ENCODE assay signal across 22 cellular contexts in the genomic region with DNA sequence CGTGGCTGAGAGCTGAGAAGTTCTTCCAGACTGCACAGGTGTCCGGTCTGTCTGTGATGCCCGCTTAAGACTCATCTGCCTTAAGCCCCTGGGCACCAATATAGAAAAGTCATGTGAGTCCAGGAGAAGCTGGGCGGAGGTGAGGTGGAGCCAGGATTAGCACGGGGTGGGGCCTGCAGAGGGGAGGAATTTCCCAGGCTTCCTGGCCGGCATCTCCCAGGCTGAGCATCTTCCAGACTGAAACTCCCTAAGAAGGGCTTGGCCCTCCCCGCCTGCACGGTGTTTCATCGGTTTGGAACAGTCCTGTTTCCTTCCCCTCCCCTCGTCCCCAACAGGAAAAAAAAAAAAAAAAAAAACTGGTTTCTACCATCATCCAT.
DNase-seq lines count a peak whose midpoint lies in the region; TF ChIP-seq lines count a peak whose summit lies in the region.
"Had no signal": no experiment of that assay in that cellular context is flagged by ENCODE, and none has a peak within 500 bp of the region (broad histone marks: within the 10 kb centered on the region; RNA-seq: fewer than 3 reads in every experiment).

No MANE protein-coding gene starts in this region.

- no CpG with 5 or more reads among the region's 10 CpGs for WGBS in neuronal stem cell (ENCODE audit: extremely low coverage in 2 of 2, insufficient read length in 2 of 2, insufficient replicate concordance in 1 of 2), 2 donors

- CTCF ChIA-PET in HEK293 (lab: Yijun Ruan, JAX) = interaction anchor here (0.8 kb wide), 1 partner anchor 524 kb away, joined by 4 read pairs; no protein-coding TSS in a partner anchor

- H3K14ac ChIP-seq in neuronal stem cell (ENCODE audit: low read length) = peak overlapping the region; percentile 41

- intact Hi-C loops in head of caudate nucleus (cut with DNase I) = no loop called here

- H2BK15ac ChIP-seq in neuronal stem cell (ENCODE audit: low read length) = no peak overlapping the region

- H2BK5ac ChIP-seq in neuronal stem cell (ENCODE audit: low read length) = no peak overlapping the region

- no peak overlapping the region for H3K9ac ChIP-seq in neuronal stem cell (ENCODE audit: low read depth, low read length, poor library complexity)
- H3K9ac ChIP-seq: neural progenitor cell had no signal

- H4K91ac ChIP-seq in neuronal stem cell (ENCODE audit: low read depth, low read length, poor library complexity) = no peak overlapping the region

- no peak overlapping the region for H3K4me3 ChIP-seq in HEK293 (ENCODE audit: low read depth, low read length)
- H3K4me3 ChIP-seq in neuronal stem cell (ENCODE audit: low read length in 2 of 2) = no peak overlapping the region
- no peak overlapping the region for H3K4me3 ChIP-seq in brain microvascular endothelial cell (ENCODE audit: low read depth, low read length)
- H3K4me3 ChIP-seq: neural progenitor cell, sigmoid colon, SJSA1, upper lobe of right lung had no signal

- H3K4ac ChIP-seq in neuronal stem cell (ENCODE audit: low read length) = no peak overlapping the region

- H2BK12ac ChIP-seq in neuronal stem cell (ENCODE audit: low read length) = no peak overlapping the region

- peak overlapping the region; percentile 38 for H3K18ac ChIP-seq in neuronal stem cell (ENCODE audit: low read length)

- in situ Hi-C loops in brain microvascular endothelial cell (cut with HindIII; ENCODE audit: low pct_ligation_motif_present, low sequenced_read_pairs) = no loop called here

- H3K4me1 ChIP-seq in HEK293 (ENCODE audit: control insufficient read depth, insufficient read depth, low read length) (no peaks in the 10 kb centered on the region), neuronal stem cell (ENCODE audit: control insufficient read depth in 2 of 2, insufficient read depth in 1 of 2, low read depth in 1 of 2, low read length in 2 of 2) (peaks cover 0 to 11% of the 10 kb centered on the region in 2 donors)
- H3K4me1 ChIP-seq: SJSA1, upper lobe of right lung had no signal

- no peaks in the 10 kb centered on the region for H3K79me1 ChIP-seq in neuronal stem cell (ENCODE audit: low read depth, low read length)

- no peaks in the 10 kb centered on the region for H3K27me3 ChIP-seq in neuronal stem cell (ENCODE audit: control insufficient read depth in 3 of 3, insufficient read depth in 3 of 3, low read depth in 1 of 3, low read length in 3 of 3)
- no peaks in the 10 kb centered on the region for H3K27me3 ChIP-seq in brain microvascular endothelial cell (replicated peaks)
- H3K27me3 ChIP-seq: neural progenitor cell, sigmoid colon, SJSA1, upper lobe of right lung had no signal

- no peak for TF ChIP-seq CTCF in HEK293 (tag by site-specific recombination; IDR thresholded peaks at IDR 0.05)
- no peak for TF ChIP-seq CTCF in brain microvascular endothelial cell (IDR thresholded peaks at IDR 0.05; ENCODE audit: low read depth, low read length, missing control alignments)

- DNase-seq in EH (ENCODE audit: low read depth) (peak; percentile 32), cerebellar cortex (ENCODE audit: low spot score) (peak; percentile 18), neuronal stem cell (ENCODE audit: low spot score) (no peak), brain microvascular endothelial cell (no peak), head of caudate nucleus (no peak)
- no peak for DNase-seq in stimulated activated CD4-positive, alpha-beta T cell treated with anti-CD3 and anti-CD28 coated beads, Interleukin-12 subunit alpha, Interleukin-12 subunit beta, amount 100 ng/mL, for 4 hours
- DNase-seq: activated CD4-positive, alpha-beta memory T cell treated with anti-CD3 and anti-CD28 coated beads, Interleukin-2, amount 10 ng/mL, durations not matched to agents 7 days and 5 days; activated CD8-positive, alpha-beta memory T cell treated with anti-CD3 and anti-CD28 coated beads, Interleukin-2, amount 50 U/mL, for 48 hours; activated effector memory CD4-positive, alpha-beta T cell treated with Interleukin-2 at 50 U/mL for 16 hours; activated naive CD8-positive, alpha-beta T cell treated with anti-CD3 and anti-CD28 coated beads for 36 hours; AML-193; CD4-positive, alpha-beta T cell; NCI-H187; NCI-H526 treated with DMSO at 0.1 percent for 48 hours; sigmoid colon; stimulated activated CD4-positive, alpha-beta T cell treated with anti-CD3 and anti-CD28 coated beads, Interleukin-4, amount 100 ng/mL, for 4 hours; T-helper 1 cell; upper lobe of right lung had no signal

- no peak overlapping the region for H3K4me2 ChIP-seq in neuronal stem cell (ENCODE audit: insufficient read depth, low read length, poor library complexity, severe bottlenecking)
- H3K4me2 ChIP-seq: neural progenitor cell had no signal

- H3K27ac ChIP-seq in HEK293 (ENCODE audit: extremely low read depth, low read depth, low read length) (no peak overlapping the region), neuronal stem cell (replicated peaks; ENCODE audit: low read length) (no peak overlapping the region), brain microvascular endothelial cell (no peak overlapping the region)
- H3K27ac ChIP-seq: epithelial cell of prostate, neural progenitor cell, sigmoid colon, SJSA1, upper lobe of right lung had no signal

- no peak overlapping the region for H2AK5ac ChIP-seq in neuronal stem cell (ENCODE audit: low read depth, low read length)

- no peaks in the 10 kb centered on the region for H3K9me3 ChIP-seq in HEK293 (ENCODE audit: control insufficient read depth, insufficient read depth, low read depth, low read length)
- H3K9me3 ChIP-seq in neuronal stem cell (replicated peaks in 1 of 2; ENCODE audit: control insufficient read depth in 2 of 2, insufficient read depth in 1 of 2, low read depth in 1 of 2, low read length in 2 of 2) = no peaks in the 10 kb centered on the region
- H3K9me3 ChIP-seq: sigmoid colon, SJSA1, upper lobe of right lung had no signal

- H3K36me3 ChIP-seq in HEK293 (ENCODE audit: control insufficient read depth in 2 of 2, insufficient read depth in 1 of 2, low read length in 2 of 2) (no peaks in the 10 kb centered on the region), neuronal stem cell (replicated peaks in 1 of 2; ENCODE audit: control insufficient read depth in 2 of 2, insufficient read depth in 2 of 2, low read length in 2 of 2) (no peaks in the 10 kb centered on the region), brain microvascular endothelial cell (replicated peaks) (no peaks in the 10 kb centered on the region)
- H3K36me3 ChIP-seq: neural progenitor cell, sigmoid colon, SJSA1, upper lobe of right lung had no signal

- H4K8ac ChIP-seq in neuronal stem cell (ENCODE audit: low read depth, low read length) = no peak overlapping the region

- no peak overlapping the region for H2AFZ ChIP-seq in neuronal stem cell (ENCODE audit: low read length)
- H2AFZ ChIP-seq: neural progenitor cell had no signal

- peak overlapping the region; percentile 47 for H2BK120ac ChIP-seq in neuronal stem cell (ENCODE audit: low read depth, low read length)

- POLR2A ChIA-PET in HEK293 (lab: Yijun Ruan, JAX) = no interaction called here

- no peak overlapping the region for H3K23ac ChIP-seq in neuronal stem cell (ENCODE audit: low read depth, low read length, poor library complexity)

TF ChIP-seq in HEK293, 187 proteins besides CTCF, POLR2A, EP300 and RAD21:
- TF ChIP-seq KLF1 (tag by site-specific recombination; IDR thresholded peaks at IDR 0.05) (peak; percentile 34), ZNF184 (tag by site-specific recombination; IDR thresholded peaks at IDR 0.05) (no peak)
- TF ChIP-seq, protein P1, sequence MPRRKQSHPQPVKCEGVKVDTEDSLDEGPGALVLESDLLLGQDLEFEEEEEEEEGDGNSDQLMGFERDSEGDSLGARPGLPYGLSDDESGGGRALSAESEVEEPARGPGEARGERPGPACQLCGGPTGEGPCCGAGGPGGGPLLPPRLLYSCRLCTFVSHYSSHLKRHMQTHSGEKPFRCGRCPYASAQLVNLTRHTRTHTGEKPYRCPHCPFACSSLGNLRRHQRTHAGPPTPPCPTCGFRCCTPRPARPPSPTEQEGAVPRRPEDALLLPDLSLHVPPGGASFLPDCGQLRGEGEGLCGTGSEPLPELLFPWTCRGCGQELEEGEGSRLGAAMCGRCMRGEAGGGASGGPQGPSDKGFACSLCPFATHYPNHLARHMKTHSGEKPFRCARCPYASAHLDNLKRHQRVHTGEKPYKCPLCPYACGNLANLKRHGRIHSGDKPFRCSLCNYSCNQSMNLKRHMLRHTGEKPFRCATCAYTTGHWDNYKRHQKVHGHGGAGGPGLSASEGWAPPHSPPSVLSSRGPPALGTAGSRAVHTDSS (tag by site-specific recombination; IDR thresholded peaks at IDR 0.05) = no peak

Comparison
In these comparisons a context has a peak if more than half of its experiments do, and no peak if none do; other contexts are left out.
1. DNase-seq: peak in EH (single experiment) and cerebellar cortex (single experiment); none in neuronal stem cell (single experiment), stimulated activated CD4-positive, alpha-beta T cell treated with anti-CD3 and anti-CD28 coated beads, Interleukin-12 subunit alpha, Interleukin-12 subunit beta, amount 100 ng/mL, for 4 hours (single experiment), brain microvascular endothelial cell (single experiment) and head of caudate nucleus (0 of 42).